In the genomic region with DNA sequence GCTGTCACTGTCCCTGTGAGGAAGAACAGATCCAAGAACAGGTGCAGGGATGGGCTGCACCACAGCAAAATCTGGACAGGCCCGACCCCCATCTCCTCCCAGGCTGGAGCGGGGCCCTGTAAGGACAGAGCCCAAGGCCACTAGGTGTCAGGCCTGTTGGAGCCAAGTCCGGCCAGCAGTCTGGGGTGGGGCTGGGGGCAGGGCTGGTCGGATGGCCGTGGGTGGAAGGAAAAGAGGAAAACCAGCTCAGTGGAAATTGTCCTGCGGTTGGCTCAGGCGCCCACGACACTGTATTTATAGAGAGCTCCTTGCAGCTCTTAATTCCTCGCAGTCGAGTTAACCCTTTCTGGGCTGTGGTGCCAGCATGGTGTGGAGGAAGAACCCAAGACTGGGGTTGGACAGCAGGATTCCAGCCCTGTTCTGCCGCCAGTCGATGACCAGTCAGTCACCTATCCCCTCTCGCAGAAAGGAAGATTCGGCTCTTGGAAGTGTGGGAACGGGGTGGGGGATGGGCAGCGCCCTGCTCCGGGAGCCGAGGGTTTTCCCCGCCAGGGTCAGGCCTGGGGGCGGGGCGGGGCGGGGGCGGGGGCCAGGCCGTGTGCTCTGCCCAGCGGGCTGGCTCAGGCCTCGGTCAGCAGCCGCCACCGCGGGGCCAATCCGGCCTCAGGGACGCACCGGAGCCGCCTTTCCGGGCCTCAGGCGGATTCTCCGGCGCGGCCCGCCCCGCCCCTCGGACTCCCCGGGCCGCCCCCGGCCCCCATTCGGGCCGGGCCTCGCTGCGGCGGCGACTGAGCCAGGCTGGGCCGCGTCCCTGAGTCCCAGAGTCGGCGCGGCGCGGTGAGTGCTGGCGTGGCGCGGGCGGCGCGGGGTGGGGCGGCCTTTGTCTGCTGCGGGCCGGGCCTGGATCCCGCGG, we compare ENCODE assay signal across 1 cellular context.
TF ChIP-seq lines count a peak whose summit lies in the region.

CD276 (plus strand) TSS at position 760 of the 913 bp plus-strand sequence. CDS start 15,257 bp downstream, outside the sequence.

TF ChIP-seq in HepG2, 621 proteins besides CTCF, POLR2A, EP300 and RAD21 (continued from another document and continues in another):
- TF ChIP-seq KAT8 (CRISPR knock-in tag; IDR thresholded peaks at IDR 0.05) (no peak), ZMAT3 (CRISPR knock-in tag; conservative IDR thresholded peaks at IDR 0.05) (no peak), NR2F6 (IDR thresholded peaks at IDR 0.05) (peak; percentile 20; the same call in 1 of the 2 replicates), NR2F6 (CRISPR knock-in tag; IDR thresholded peaks at IDR 0.05) (no peak), MIXL1 (CRISPR knock-in tag; IDR thresholded peaks at IDR 0.05) (no peak), ZNF431 (CRISPR knock-in tag; IDR thresholded peaks at IDR 0.05; ENCODE audit: borderline replicate concordance, low read depth) (no peak), ZNF569 (CRISPR knock-in tag; IDR thresholded peaks at IDR 0.05; ENCODE audit: borderline replicate concordance) (no peak), ZNF558 (CRISPR knock-in tag; IDR thresholded peaks at IDR 0.05; ENCODE audit: borderline replicate concordance) (no peak), STAT5B (CRISPR knock-in tag; IDR thresholded peaks at IDR 0.05) (no peak), ZNF781 (CRISPR knock-in tag; IDR thresholded peaks at IDR 0.05; ENCODE audit: borderline replicate concordance, not compliant biosample characterization) (no peak), ZNF883 (CRISPR knock-in tag; IDR thresholded peaks at IDR 0.05; ENCODE audit: not compliant biosample characterization) (no peak), ZBTB44 (CRISPR knock-in tag; IDR thresholded peaks at IDR 0.05) (no peak), HES4 (CRISPR knock-in tag; IDR thresholded peaks at IDR 0.05; ENCODE audit: borderline replicate concordance) (no peak), TBL1XR1 (IDR thresholded peaks at IDR 0.05; ENCODE audit: borderline replicate concordance, low read length, partially characterized antibody) (no peak), ZNF12 (CRISPR knock-in tag; IDR thresholded peaks at IDR 0.05) (no peak), MIER3 (CRISPR knock-in tag; IDR thresholded peaks at IDR 0.05; ENCODE audit: borderline replicate concordance) (no peak), ZNF367 (CRISPR knock-in tag; IDR thresholded peaks at IDR 0.05; ENCODE audit: borderline replicate concordance) (no peak), SRSF4 (IDR thresholded peaks at IDR 0.05; ENCODE audit: low read depth, low read length, poor library complexity, severe bottlenecking) (no peak), ZNF737 (CRISPR knock-in tag; IDR thresholded peaks at IDR 0.05; ENCODE audit: borderline replicate concordance) (no peak), MAFK (conservative IDR thresholded peaks at IDR 0.05 in 1 of 2, IDR thresholded peaks at IDR 0.05 in 1 of 2; ENCODE audit: low read length in 2 of 2) (no peak), CEBPB (IDR thresholded peaks at IDR 0.05; ENCODE audit: borderline replicate concordance, low read depth, low read length) (no peak), ZNF547 (CRISPR knock-in tag; IDR thresholded peaks at IDR 0.05) (no peak), HMG20A (CRISPR knock-in tag; IDR thresholded peaks at IDR 0.05; ENCODE audit: borderline replicate concordance) (0 out of 2 replicates have a peak, but pooled peaks have one; percentile 18), ZNF17 (CRISPR knock-in tag; IDR thresholded peaks at IDR 0.05) (no peak), KLF16 (CRISPR knock-in tag; IDR thresholded peaks at IDR 0.05) (no peak), ARID2 (CRISPR knock-in tag; IDR thresholded peaks at IDR 0.05; ENCODE audit: borderline replicate concordance) (no peak), ZNF232 (CRISPR knock-in tag; IDR thresholded peaks at IDR 0.05; ENCODE audit: borderline replicate concordance) (no peak), SNAPC2 (CRISPR knock-in tag; IDR thresholded peaks at IDR 0.05) (0 out of 2 replicates have a peak, but pooled peaks have one; percentile 23), NCOA1 (CRISPR knock-in tag; IDR thresholded peaks at IDR 0.05) (no peak), MXI1 (IDR thresholded peaks at IDR 0.05; ENCODE audit: borderline replicate concordance, low read depth, low read length) (peak; percentile 20; the same call in 1 of the 3 replicates), MXD4 (CRISPR knock-in tag; IDR thresholded peaks at IDR 0.05) (0 out of 2 replicates have a peak, but pooled peaks have one; percentile 31), RAD51 (IDR thresholded peaks at IDR 0.05; ENCODE audit: borderline replicate concordance) (no peak), ZNF557 (CRISPR knock-in tag; IDR thresholded peaks at IDR 0.05) (no peak), ZNF253 (CRISPR knock-in tag; IDR thresholded peaks at IDR 0.05; ENCODE audit: borderline replicate concordance) (no peak), ZNF468 (CRISPR knock-in tag; IDR thresholded peaks at IDR 0.05) (no peak), IKZF4 (CRISPR knock-in tag; IDR thresholded peaks at IDR 0.05; ENCODE audit: borderline replicate concordance, low read depth, not compliant biosample characterization) (no peak), ATF6 (CRISPR knock-in tag; conservative IDR thresholded peaks at IDR 0.05) (no peak), RBM39 (IDR thresholded peaks at IDR 0.05; ENCODE audit: low read depth, low read length, poor library complexity, severe bottlenecking) (no peak), REXO4 (CRISPR knock-in tag; IDR thresholded peaks at IDR 0.05; ENCODE audit: borderline replicate concordance) (no peak), ATAD3A (CRISPR knock-in tag; IDR thresholded peaks at IDR 0.05) (no peak), DNMT3B (CRISPR knock-in tag; conservative IDR thresholded peaks at IDR 0.05) (no peak), BRD4 (CRISPR knock-in tag; IDR thresholded peaks at IDR 0.05) (0 out of 2 replicates have a peak, but pooled peaks have one; percentile 26), ZNF7 (CRISPR knock-in tag; IDR thresholded peaks at IDR 0.05) (no peak)
- TF ChIP-seq, protein P1, sequence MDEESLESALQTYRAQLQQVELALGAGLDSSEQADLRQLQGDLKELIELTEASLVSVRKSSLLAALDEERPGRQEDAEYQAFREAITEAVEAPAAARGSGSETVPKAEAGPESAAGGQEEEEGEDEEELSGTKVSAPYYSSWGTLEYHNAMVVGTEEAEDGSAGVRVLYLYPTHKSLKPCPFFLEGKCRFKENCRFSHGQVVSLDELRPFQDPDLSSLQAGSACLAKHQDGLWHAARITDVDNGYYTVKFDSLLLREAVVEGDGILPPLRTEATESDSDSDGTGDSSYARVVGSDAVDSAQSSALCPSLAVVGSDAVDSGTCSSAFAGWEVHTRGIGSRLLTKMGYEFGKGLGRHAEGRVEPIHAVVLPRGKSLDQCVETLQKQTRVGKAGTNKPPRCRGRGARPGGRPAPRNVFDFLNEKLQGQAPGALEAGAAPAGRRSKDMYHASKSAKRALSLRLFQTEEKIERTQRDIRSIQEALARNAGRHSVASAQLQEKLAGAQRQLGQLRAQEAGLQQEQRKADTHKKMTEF (CRISPR knock-in tag; IDR thresholded peaks at IDR 0.05) = no peak
- TF ChIP-seq, protein P2, sequence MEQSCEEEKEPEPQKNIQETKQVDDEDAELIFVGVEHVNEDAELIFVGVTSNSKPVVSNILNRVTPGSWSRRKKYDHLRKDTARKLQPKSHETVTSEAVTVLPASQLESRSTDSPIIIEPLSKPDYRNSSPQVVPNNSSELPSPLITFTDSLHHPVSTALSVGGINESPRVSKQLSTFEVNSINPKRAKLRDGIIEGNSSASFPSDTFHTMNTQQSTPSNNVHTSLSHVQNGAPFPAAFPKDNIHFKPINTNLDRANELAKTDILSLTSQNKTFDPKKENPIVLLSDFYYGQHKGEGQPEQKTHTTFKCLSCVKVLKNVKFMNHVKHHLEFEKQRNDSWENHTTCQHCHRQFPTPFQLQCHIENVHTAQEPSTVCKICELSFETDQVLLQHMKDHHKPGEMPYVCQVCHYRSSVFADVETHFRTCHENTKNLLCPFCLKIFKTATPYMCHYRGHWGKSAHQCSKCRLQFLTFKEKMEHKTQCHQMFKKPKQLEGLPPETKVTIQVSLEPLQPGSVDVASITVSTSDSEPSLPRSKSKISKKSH (CRISPR knock-in tag; IDR thresholded peaks at IDR 0.05; ENCODE audit: borderline replicate concordance) = 0 out of 2 replicates have a peak, but pooled peaks have one; percentile 50
- TF ChIP-seq, protein P3, sequence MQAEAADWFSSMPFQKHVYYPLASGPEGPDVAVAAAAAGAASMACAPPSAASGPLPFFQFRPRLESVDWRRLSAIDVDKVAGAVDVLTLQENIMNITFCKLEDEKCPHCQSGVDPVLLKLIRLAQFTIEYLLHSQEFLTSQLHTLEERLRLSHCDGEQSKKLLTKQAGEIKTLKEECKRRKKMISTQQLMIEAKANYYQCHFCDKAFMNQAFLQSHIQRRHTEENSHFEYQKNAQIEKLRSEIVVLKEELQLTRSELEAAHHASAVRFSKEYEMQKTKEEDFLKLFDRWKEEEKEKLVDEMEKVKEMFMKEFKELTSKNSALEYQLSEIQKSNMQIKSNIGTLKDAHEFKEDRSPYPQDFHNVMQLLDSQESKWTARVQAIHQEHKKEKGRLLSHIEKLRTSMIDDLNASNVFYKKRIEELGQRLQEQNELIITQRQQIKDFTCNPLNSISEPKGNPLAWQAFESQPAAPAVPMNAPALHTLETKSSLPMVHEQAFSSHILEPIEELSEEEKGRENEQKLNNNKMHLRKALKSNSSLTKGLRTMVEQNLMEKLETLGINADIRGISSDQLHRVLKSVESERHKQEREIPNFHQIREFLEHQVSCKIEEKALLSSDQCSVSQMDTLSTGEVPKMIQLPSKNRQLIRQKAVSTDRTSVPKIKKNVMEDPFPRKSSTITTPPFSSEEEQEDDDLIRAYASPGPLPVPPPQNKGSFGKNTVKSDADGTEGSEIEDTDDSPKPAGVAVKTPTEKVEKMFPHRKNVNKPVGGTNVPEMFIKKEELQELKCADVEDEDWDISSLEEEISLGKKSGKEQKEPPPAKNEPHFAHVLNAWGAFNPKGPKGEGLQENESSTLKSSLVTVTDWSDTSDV (CRISPR knock-in tag; IDR thresholded peaks at IDR 0.05) = no peak
- TF ChIP-seq, protein P4, sequence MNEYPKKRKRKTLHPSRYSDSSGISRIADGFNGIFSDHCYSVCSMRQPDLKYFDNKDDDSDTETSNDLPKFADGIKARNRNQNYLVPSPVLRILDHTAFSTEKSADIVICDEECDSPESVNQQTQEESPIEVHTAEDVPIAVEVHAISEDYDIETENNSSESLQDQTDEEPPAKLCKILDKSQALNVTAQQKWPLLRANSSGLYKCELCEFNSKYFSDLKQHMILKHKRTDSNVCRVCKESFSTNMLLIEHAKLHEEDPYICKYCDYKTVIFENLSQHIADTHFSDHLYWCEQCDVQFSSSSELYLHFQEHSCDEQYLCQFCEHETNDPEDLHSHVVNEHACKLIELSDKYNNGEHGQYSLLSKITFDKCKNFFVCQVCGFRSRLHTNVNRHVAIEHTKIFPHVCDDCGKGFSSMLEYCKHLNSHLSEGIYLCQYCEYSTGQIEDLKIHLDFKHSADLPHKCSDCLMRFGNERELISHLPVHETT (CRISPR knock-in tag; conservative IDR thresholded peaks at IDR 0.05) = no peak; the same call in 1 of the 2 replicates
- TF ChIP-seq, protein P5, sequence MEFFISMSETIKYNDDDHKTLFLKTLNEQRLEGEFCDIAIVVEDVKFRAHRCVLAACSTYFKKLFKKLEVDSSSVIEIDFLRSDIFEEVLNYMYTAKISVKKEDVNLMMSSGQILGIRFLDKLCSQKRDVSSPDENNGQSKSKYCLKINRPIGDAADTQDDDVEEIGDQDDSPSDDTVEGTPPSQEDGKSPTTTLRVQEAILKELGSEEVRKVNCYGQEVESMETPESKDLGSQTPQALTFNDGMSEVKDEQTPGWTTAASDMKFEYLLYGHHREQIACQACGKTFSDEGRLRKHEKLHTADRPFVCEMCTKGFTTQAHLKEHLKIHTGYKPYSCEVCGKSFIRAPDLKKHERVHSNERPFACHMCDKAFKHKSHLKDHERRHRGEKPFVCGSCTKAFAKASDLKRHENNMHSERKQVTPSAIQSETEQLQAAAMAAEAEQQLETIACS (CRISPR knock-in tag; IDR thresholded peaks at IDR 0.05) = no peak
- TF ChIP-seq, protein P6, sequence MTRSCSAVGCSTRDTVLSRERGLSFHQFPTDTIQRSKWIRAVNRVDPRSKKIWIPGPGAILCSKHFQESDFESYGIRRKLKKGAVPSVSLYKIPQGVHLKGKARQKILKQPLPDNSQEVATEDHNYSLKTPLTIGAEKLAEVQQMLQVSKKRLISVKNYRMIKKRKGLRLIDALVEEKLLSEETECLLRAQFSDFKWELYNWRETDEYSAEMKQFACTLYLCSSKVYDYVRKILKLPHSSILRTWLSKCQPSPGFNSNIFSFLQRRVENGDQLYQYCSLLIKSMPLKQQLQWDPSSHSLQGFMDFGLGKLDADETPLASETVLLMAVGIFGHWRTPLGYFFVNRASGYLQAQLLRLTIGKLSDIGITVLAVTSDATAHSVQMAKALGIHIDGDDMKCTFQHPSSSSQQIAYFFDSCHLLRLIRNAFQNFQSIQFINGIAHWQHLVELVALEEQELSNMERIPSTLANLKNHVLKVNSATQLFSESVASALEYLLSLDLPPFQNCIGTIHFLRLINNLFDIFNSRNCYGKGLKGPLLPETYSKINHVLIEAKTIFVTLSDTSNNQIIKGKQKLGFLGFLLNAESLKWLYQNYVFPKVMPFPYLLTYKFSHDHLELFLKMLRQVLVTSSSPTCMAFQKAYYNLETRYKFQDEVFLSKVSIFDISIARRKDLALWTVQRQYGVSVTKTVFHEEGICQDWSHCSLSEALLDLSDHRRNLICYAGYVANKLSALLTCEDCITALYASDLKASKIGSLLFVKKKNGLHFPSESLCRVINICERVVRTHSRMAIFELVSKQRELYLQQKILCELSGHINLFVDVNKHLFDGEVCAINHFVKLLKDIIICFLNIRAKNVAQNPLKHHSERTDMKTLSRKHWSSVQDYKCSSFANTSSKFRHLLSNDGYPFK (CRISPR knock-in tag; IDR thresholded peaks at IDR 0.05; ENCODE audit: borderline replicate concordance) = no peak
